ENCODE assay signal across 27 cellular contexts in genomic region chr9:72052122-72052521, GRCh38. TPM values are rescaled to one million over a fixed set of nuclear protein-coding genes. Genes with fewer than 3 reads are reported as not detected.
A peak's percentile ranks its signal among the peaks of the same experiment; 100 is the strongest.
DNase-seq lines count a peak whose midpoint lies in the region; ATAC-seq and TF ChIP-seq lines count a peak whose summit lies in the region.
"Had no signal": no experiment of that assay in that cellular context is flagged by ENCODE, and none has a peak within 500 bp of the region (broad histone marks: within the 10 kb centered on the region; RNA-seq: fewer than 3 reads in every experiment).

No MANE protein-coding gene starts in this region.

- no peak overlapping the region for H2AFZ ChIP-seq in SK-N-SH (ENCODE audit: low read depth)

- TF ChIP-seq RAD21 in SK-N-SH (IDR thresholded peaks at IDR 0.05; ENCODE audit: low read length) = no peak

- no peaks in the 10 kb centered on the region for H4K20me1 ChIP-seq in SK-N-SH (ENCODE audit: insufficient read depth)
- H4K20me1 ChIP-seq: BLaER1 had no signal

- no peak overlapping the region for H3K27ac ChIP-seq in esophagus muscularis mucosa (replicated peaks in 1 of 4)
- H3K27ac ChIP-seq in SK-N-SH (ENCODE audit: low read depth in 2 of 2, low read length in 1 of 2) = no peak overlapping the region
- H3K27ac ChIP-seq: BLaER1 had no signal

- no peaks in the 10 kb centered on the region for H3K9me2 ChIP-seq in SK-N-SH

- POLR2A ChIA-PET in SK-N-SH (lab: Yijun Ruan, JAX) = no interaction called here

- CTCF ChIA-PET in SK-N-SH (lab: Yijun Ruan, JAX) = no interaction called here

- TF ChIP-seq POLR2A in esophagus muscularis mucosa (IDR thresholded peaks at IDR 0.05; ENCODE audit: low read depth) = no peak

- H3K79me2 ChIP-seq in SK-N-SH (ENCODE audit: insufficient read depth) = no peaks in the 10 kb centered on the region

- H3F3A ChIP-seq in SK-N-SH (replicated peaks; ENCODE audit: insufficient read depth) = no peaks in the 10 kb centered on the region

- WGBS in esophagus muscularis mucosa = 90% methylated on average over 3 of the region's 3 CpGs
- 31% methylated on average over 3 of the region's 3 CpGs for WGBS in SK-N-SH (ENCODE audit: low lambda C conversion rate)

- intact Hi-C loops in esophagus muscularis mucosa (cut with DNase I) = no loop called here

- H3K4me3 ChIP-seq in esophagus muscularis mucosa = no peak overlapping the region
- no peak overlapping the region for H3K4me3 ChIP-seq in SK-N-SH (ENCODE audit: low read depth in 2 of 2, low read length in 1 of 2)
- H3K4me3 ChIP-seq: BLaER1, GM12878 had no signal

- H3K27me3 ChIP-seq in esophagus muscularis mucosa (no peaks in the 10 kb centered on the region), SK-N-SH (ENCODE audit: insufficient read depth) (no peaks in the 10 kb centered on the region; the same call in 1 of the 2 replicates)
- H3K27me3 ChIP-seq: BLaER1 had no signal

- no peak for TF ChIP-seq EP300 in esophagus muscularis mucosa (IDR thresholded peaks at IDR 0.05)
- no peak for TF ChIP-seq EP300 in SK-N-SH (IDR thresholded peaks at IDR 0.05; ENCODE audit: borderline replicate concordance in 1 of 2, low read depth in 1 of 2, low read length in 1 of 2)

- no peaks in the 10 kb centered on the region for H3K36me3 ChIP-seq in esophagus muscularis mucosa
- no peaks in the 10 kb centered on the region for H3K36me3 ChIP-seq in SK-N-SH (replicated peaks in 1 of 2; ENCODE audit: control insufficient read depth in 1 of 2, insufficient read depth in 2 of 2, low read length in 1 of 2)
- H3K36me3 ChIP-seq: BE2C, BLaER1 had no signal

- H3K4me1 ChIP-seq in esophagus muscularis mucosa (no peaks in the 10 kb centered on the region), SK-N-SH (ENCODE audit: control insufficient read depth in 1 of 2, insufficient read depth in 2 of 2, low read depth in 1 of 2, low read length in 1 of 2) (peaks cover 0 to 12% of the 10 kb centered on the region in 2 experiments; a peak in 1 of 4 replicates)
- H3K4me1 ChIP-seq: BE2C, BLaER1 had no signal

- TF ChIP-seq CTCF in esophagus muscularis mucosa (IDR thresholded peaks at IDR 0.05) (no peak), SK-N-SH (IDR thresholded peaks at IDR 0.05) (no peak)

- no peak overlapping the region for H3K9ac ChIP-seq in SK-N-SH
- H3K9ac ChIP-seq: BLaER1 had no signal

- no peak for ATAC-seq in GM21576 (IDR thresholded peaks at IDR 0.05; ENCODE audit: unreplicated experiment)
- ATAC-seq: GM12878 had no signal

- DNase-seq in esophagus muscularis mucosa (ENCODE audit: extremely low spot score) = peak; percentile 10
- peak; percentile 54 for DNase-seq in renal cortical epithelial cell (ENCODE audit: low read depth)
- DNase-seq in SK-N-SH = no peak
- DNase-seq in kidney tubule cell (ENCODE audit: low spot score) = no peak
- DNase-seq: 8988T; ACHN; BE2C; C1 segment of cervical spinal cord; CD4-positive, alpha-beta memory T cell; CD4-positive, CD25-positive, alpha-beta regulatory T cell; CD8-positive, alpha-beta memory T cell; COR-L47; DMS 273 treated with DMSO at 0.1 percent for 48 hours; DMS153; DMS53; DMS79; DND-41; EL; GDM1 had no signal

- H3K4me2 ChIP-seq in SK-N-SH = no peak overlapping the region
- H3K4me2 ChIP-seq: BLaER1 had no signal

- no peaks in the 10 kb centered on the region for H3K9me3 ChIP-seq in esophagus muscularis mucosa
- H3K9me3 ChIP-seq in SK-N-SH = no peaks in the 10 kb centered on the region
- H3K9me3 ChIP-seq: BE2C had no signal

TF ChIP-seq in SK-N-SH, 30 proteins besides CTCF, POLR2A, EP300 and RAD21:
- TF ChIP-seq FOSL2 (IDR thresholded peaks at IDR 0.05; ENCODE audit: borderline replicate concordance, low read depth) (no peak), RXRA (IDR thresholded peaks at IDR 0.05; ENCODE audit: borderline replicate concordance, low read depth) (no peak), NRF1 (IDR thresholded peaks at IDR 0.05; ENCODE audit: low read depth, low read length) (no peak), SMC3 (IDR thresholded peaks at IDR 0.05; ENCODE audit: low read depth, low read length) (no peak), NFIC (IDR thresholded peaks at IDR 0.05; ENCODE audit: borderline replicate concordance) (no peak), IRF3 (IDR thresholded peaks at IDR 0.05; ENCODE audit: low read depth, low read length) (no peak), EZH2phosphoT487 (IDR thresholded peaks at IDR 0.05; ENCODE audit: borderline replicate concordance, low read depth) (no peak), YY1 (IDR thresholded peaks at IDR 0.05; ENCODE audit: low read depth) (no peak), MXI1 (IDR thresholded peaks at IDR 0.05; ENCODE audit: low read depth, low read length) (no peak), GABPA (IDR thresholded peaks at IDR 0.05; ENCODE audit: low read depth) (no peak), USF2 (IDR thresholded peaks at IDR 0.05; ENCODE audit: borderline replicate concordance, low read depth, low read length) (no peak), USF1 (IDR thresholded peaks at IDR 0.05; ENCODE audit: borderline replicate concordance, low read depth) (no peak), TCF12 (IDR thresholded peaks at IDR 0.05) (no peak), POLR2AphosphoS5 (IDR thresholded peaks at IDR 0.05; ENCODE audit: low read depth, low read length) (no peak), FOXM1 (IDR thresholded peaks at IDR 0.05; ENCODE audit: low read depth) (no peak), JUND (IDR thresholded peaks at IDR 0.05) (no peak), CHD2 (IDR thresholded peaks at IDR 0.05; ENCODE audit: low read length, partially characterized antibody) (no peak), TAF1 (IDR thresholded peaks at IDR 0.05; ENCODE audit: borderline replicate concordance, low read depth, low read length) (no peak), ZBTB33 (IDR thresholded peaks at IDR 0.05; ENCODE audit: borderline replicate concordance, low read depth) (no peak)

RNA-seq across cellular contexts. Expression of gene C9orf57, which starts 8.3 kb away (rescaled TPM):
- not detected for total RNA-seq in esophagus muscularis mucosa
- total RNA-seq in renal cortical epithelial cell = not detected in 2 replicates
- polyA plus RNA-seq in SK-N-SH (2012; rRNA removed) = not detected in 2 replicates
- not detected in 2 replicates for polyA plus RNA-seq in SK-N-SH (2012; cell fraction: cytosol; rRNA removed)
- polyA plus RNA-seq in SK-N-SH (2012; cell fraction: nucleus; rRNA removed) = not detected in 2 replicates
- total RNA-seq: A673; CD4-positive, alpha-beta memory T cell; CD4-positive, CD25-positive, alpha-beta regulatory T cell; CD8-positive, alpha-beta memory T cell; Daoy; G401; GM12878 had no signal
- polyA plus RNA-seq: AG04450; CD14-positive monocyte; CD4-positive, alpha-beta memory T cell; CD4-positive, CD25-positive, alpha-beta regulatory T cell; CD8-positive, alpha-beta memory T cell had no signal

Comparison
In these comparisons a context has a peak if more than half of its experiments do, and no peak if none do; other contexts are left out.
1. DNase-seq: peak in esophagus muscularis mucosa (single experiment) and renal cortical epithelial cell (single experiment); none in SK-N-SH (single experiment) and kidney tubule cell (single experiment).